Comparison of ENCODE assay signal across 2 cellular contexts in genomic region chr12:124571556-124571955, GRCh38.
TF ChIP-seq lines count a peak whose summit lies in the region.

No MANE protein-coding gene starts in this region.

TF ChIP-seq in GM23338, 12 proteins besides CTCF, POLR2A, EP300 and RAD21:
- TF ChIP-seq, protein P1, sequence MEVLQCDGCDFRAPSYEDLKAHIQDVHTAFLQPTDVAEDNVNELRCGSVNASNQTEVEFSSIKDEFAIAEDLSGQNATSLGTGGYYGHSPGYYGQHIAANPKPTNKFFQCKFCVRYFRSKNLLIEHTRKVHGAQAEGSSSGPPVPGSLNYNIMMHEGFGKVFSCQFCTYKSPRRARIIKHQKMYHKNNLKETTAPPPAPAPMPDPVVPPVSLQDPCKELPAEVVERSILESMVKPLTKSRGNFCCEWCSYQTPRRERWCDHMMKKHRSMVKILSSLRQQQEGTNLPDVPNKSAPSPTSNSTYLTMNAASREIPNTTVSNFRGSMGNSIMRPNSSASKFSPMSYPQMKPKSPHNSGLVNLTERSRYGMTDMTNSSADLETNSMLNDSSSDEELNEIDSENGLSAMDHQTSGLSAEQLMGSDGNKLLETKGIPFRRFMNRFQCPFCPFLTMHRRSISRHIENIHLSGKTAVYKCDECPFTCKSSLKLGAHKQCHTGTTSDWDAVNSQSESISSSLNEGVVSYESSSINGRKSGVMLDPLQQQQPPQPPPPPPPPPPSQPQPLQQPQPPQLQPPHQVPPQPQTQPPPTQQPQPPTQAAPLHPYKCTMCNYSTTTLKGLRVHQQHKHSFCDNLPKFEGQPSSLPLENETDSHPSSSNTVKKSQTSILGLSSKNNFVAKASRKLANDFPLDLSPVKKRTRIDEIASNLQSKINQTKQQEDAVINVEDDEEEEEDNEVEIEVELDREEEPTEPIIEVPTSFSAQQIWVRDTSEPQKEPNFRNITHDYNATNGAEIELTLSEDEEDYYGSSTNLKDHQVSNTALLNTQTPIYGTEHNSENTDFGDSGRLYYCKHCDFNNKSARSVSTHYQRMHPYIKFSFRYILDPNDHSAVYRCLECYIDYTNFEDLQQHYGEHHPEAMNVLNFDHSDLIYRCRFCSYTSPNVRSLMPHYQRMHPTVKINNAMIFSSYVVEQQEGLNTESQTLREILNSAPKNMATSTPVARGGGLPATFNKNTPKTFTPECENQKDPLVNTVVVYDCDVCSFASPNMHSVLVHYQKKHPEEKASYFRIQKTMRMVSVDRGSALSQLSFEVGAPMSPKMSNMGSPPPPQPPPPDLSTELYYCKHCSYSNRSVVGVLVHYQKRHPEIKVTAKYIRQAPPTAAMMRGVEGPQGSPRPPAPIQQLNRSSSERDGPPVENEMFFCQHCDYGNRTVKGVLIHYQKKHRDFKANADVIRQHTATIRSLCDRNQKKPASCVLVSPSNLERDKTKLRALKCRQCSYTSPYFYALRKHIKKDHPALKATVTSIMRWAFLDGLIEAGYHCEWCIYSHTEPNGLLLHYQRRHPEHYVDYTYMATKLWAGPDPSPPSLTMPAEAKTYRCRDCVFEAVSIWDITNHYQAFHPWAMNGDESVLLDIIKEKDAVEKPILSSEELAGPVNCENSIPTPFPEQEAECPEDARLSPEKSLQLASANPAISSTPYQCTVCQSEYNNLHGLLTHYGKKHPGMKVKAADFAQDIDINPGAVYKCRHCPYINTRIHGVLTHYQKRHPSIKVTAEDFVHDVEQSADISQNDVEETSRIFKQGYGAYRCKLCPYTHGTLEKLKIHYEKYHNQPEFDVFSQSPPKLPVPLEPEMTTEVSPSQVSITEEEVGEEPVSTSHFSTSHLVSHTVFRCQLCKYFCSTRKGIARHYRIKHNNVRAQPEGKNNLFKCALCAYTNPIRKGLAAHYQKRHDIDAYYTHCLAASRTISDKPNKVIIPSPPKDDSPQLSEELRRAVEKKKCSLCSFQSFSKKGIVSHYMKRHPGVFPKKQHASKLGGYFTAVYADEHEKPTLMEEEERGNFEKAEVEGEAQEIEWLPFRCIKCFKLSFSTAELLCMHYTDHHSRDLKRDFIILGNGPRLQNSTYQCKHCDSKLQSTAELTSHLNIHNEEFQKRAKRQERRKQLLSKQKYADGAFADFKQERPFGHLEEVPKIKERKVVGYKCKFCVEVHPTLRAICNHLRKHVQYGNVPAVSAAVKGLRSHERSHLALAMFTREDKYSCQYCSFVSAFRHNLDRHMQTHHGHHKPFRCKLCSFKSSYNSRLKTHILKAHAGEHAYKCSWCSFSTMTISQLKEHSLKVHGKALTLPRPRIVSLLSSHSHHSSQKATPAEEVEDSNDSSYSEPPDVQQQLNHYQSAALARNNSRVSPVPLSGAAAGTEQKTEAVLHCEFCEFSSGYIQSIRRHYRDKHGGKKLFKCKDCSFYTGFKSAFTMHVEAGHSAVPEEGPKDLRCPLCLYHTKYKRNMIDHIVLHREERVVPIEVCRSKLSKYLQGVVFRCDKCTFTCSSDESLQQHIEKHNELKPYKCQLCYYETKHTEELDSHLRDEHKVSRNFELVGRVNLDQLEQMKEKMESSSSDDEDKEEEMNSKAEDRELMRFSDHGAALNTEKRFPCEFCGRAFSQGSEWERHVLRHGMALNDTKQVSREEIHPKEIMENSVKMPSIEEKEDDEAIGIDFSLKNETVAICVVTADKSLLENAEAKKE (CRISPR knock-in tag; IDR thresholded peaks at IDR 0.05) = no peak
- no peak for TF ChIP-seq JUNB (IDR thresholded peaks at IDR 0.05; ENCODE audit: unreplicated experiment)
- TF ChIP-seq NANOG (IDR thresholded peaks at IDR 0.05; ENCODE audit: borderline replicate concordance) = no peak
- TF ChIP-seq ZNF331 (CRISPR knock-in tag; IDR thresholded peaks at IDR 0.05; ENCODE audit: low read depth) = no peak
- no peak for TF ChIP-seq STAT1 (IDR thresholded peaks at IDR 0.05; ENCODE audit: unreplicated experiment)
- TF ChIP-seq EZH2phosphoT487 (IDR thresholded peaks at IDR 0.05; ENCODE audit: unreplicated experiment) = no peak
- no peak for TF ChIP-seq CREB1 (CRISPR knock-in tag; IDR thresholded peaks at IDR 0.05; ENCODE audit: low read depth)
- TF ChIP-seq ZNF114 (CRISPR knock-in tag; IDR thresholded peaks at IDR 0.05) = no peak
- TF ChIP-seq ETS1 (IDR thresholded peaks at IDR 0.05) = no peak
- TF ChIP-seq EZH2 (IDR thresholded peaks at IDR 0.05; ENCODE audit: low read depth, unreplicated experiment) = no peak
- TF ChIP-seq POLR2AphosphoS5 (IDR thresholded peaks at IDR 0.05; ENCODE audit: low read depth) = no peak

TF ChIP-seq in H1, 55 proteins besides CTCF, POLR2A, EP300 and RAD21 (continued from another document):
- TF ChIP-seq PHF8 (conservative IDR thresholded peaks at IDR 0.05; ENCODE audit: low read depth, low read length) (no peak), SIX5 (IDR thresholded peaks at IDR 0.05; ENCODE audit: low read depth, low read length) (no peak), JUN (IDR thresholded peaks at IDR 0.05; ENCODE audit: low read depth, low read length) (no peak), CBX8 (IDR thresholded peaks at IDR 0.05; ENCODE audit: borderline replicate concordance, low read depth, low read length) (no peak), USF2 (IDR thresholded peaks at IDR 0.05; ENCODE audit: low read length) (no peak)
